ENCODE assay signal across 22 cellular contexts in genomic region chr22:48849963-48850657, GRCh38.
"Had no signal": no experiment of that assay in that cellular context is flagged by ENCODE, and none has a peak within 500 bp of the region (broad histone marks: within the 10 kb centered on the region; RNA-seq: fewer than 3 reads in every experiment).

No MANE protein-coding gene starts in this region.

- H3K4me1 ChIP-seq: body of pancreas, lower lobe of right lung, parathyroid adenoma, transverse colon had no signal

- H3K36me3 Mint-ChIP-seq: activated naive CD4-positive, alpha-beta T cell treated with anti-CD3 and anti-CD28 coated beads, Interleukin-2, amount 50 U/mL, for 24 hours; mesothelial cell of epicardium had no signal

- H3K9me3 Mint-ChIP-seq: activated naive CD4-positive, alpha-beta T cell treated with anti-CD3 and anti-CD28 coated beads, Interleukin-2, amount 50 U/mL, for 24 hours had no signal

- H3K36me3 ChIP-seq: lower lobe of right lung, neural progenitor cell, transverse colon had no signal

- H3K4me3 ChIP-seq: body of pancreas, lower lobe of right lung, neural progenitor cell, smooth muscle cell, transverse colon had no signal

- H3K27ac Mint-ChIP-seq: activated CD8-positive, alpha-beta T cell treated with anti-CD3 and anti-CD28 coated beads, Interleukin-2, amount 10 ng/mL, durations not matched to agents 7 days and 5 days; activated naive CD4-positive, alpha-beta T cell treated with anti-CD3 and anti-CD28 coated beads, Interleukin-2, amount 50 U/mL, for 24 hours; mesothelial cell of epicardium had no signal

- H3K9me3 ChIP-seq: body of pancreas, lower lobe of right lung, transverse colon had no signal

- H3K27me3 ChIP-seq: neural progenitor cell, transverse colon had no signal

- H3K4me3 Mint-ChIP-seq: activated CD8-positive, alpha-beta T cell treated with anti-CD3 and anti-CD28 coated beads, Interleukin-2, amount 10 ng/mL, durations not matched to agents 7 days and 5 days; activated naive CD4-positive, alpha-beta T cell treated with anti-CD3 and anti-CD28 coated beads, Interleukin-2, amount 50 U/mL, for 24 hours; central memory CD8-positive, alpha-beta T cell; mesothelial cell of epicardium had no signal

- H3K4me1 Mint-ChIP-seq: activated naive CD4-positive, alpha-beta T cell treated with anti-CD3 and anti-CD28 coated beads, Interleukin-2, amount 50 U/mL, for 24 hours; central memory CD8-positive, alpha-beta T cell; neural progenitor cell had no signal

- H3K27ac ChIP-seq: body of pancreas, lower lobe of right lung, neural progenitor cell, parathyroid adenoma, transverse colon, VCaP had no signal

- DNase-seq: activated CD4-positive, alpha-beta T cell treated with anti-CD3 and anti-CD28 coated beads for 4 hours; activated CD8-positive, alpha-beta memory T cell treated with anti-CD3 and anti-CD28 coated beads, Interleukin-2, amount 50 U/mL, for 48 hours; activated CD8-positive, alpha-beta T cell treated with anti-CD3 and anti-CD28 coated beads, Interleukin-2, amount 10 ng/mL, durations not matched to agents 7 days and 5 days; amniotic stem cell; body of pancreas; erythroblast; hippocampal formation; kidney glomerular epithelial cell; lower lobe of right lung; retina; stimulated activated CD4-positive, alpha-beta T cell treated with anti-CD3 and anti-CD28 coated beads, Interleukin-1b, Interleukin-23, amount 100 ng/mL, for 48 hours; stimulated activated naive CD4-positive, alpha-beta T cell; substantia nigra; T-helper 9 cell; transverse colon had no signal
